ENCODE assay signal across 10 cellular contexts in the genomic region with DNA sequence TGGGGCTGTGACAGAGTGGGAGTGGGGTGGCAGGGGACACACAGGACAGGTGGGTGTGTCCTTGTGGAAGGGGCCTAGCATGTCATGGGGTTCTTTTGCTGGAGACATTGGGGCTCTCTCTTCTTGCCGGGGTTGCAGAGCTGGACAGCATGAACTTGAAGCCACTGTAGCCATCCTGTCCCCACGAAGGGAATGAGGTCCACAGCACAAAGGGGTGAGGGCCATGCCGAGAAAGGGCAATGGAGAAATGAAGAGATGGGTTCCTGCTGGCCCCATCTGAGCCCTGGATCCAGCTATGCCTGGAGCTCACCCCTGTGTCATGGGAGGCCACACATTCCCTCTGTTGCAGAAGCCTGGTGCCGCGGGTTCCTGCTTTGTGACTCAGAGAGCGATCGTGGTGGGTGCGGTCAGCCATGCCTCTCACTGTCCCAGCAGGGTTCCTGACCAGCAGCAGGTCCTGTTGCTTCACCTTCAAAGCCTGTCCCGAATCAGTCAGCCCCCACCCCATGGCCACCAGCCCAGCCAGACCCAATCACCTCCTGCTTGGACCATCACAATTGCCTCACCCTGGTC. TPM values are rescaled to one million over a fixed set of nuclear protein-coding genes. Genes with fewer than 3 reads are reported as not detected.
A peak's percentile ranks its signal among the peaks of the same experiment; 100 is the strongest.
DNase-seq lines count a peak whose midpoint lies in the region; ATAC-seq and TF ChIP-seq lines count a peak whose summit lies in the region.
"Had no signal": no experiment of that assay in that cellular context is flagged by ENCODE, and none has a peak within 500 bp of the region (broad histone marks: within the 10 kb centered on the region; RNA-seq: fewer than 3 reads in every experiment).

No MANE protein-coding gene starts in this region.

- H3K27ac ChIP-seq in Panc1 (ENCODE audit: low read length) = peak overlapping the region; percentile 60
- H3K27ac ChIP-seq: gastrocnemius medialis, SK-N-MC had no signal

- no peak overlapping the region for H3K4me3 ChIP-seq in Panc1 (ENCODE audit: low read depth in 2 of 2, low read length in 2 of 2)
- H3K4me3 ChIP-seq: gastrocnemius medialis, SK-N-MC had no signal

- TF ChIP-seq POLR2A in erythroblast (IDR thresholded peaks at IDR 0.05; ENCODE audit: low read length) = peak; percentile 31

- in situ Hi-C loops in Panc1 (cut with HindIII; ENCODE audit: low pct_unique_long_range_greater_than_20kb, low sequenced_read_pairs) = no loop called here

- no TSS peak for BruUV-seq in Panc1 (replicated peaks; lab: Mats Ljungman, UMichigan)

- POLR2A ChIA-PET in HEK293T (lab: Yijun Ruan, JAX) (no interaction called here), Panc1 (lab: Charles Lee) (no interaction called here)

- TF ChIP-seq CTCF in Panc1 (IDR thresholded peaks at IDR 0.05) = no peak

- H3K4me1 ChIP-seq in Panc1 (ENCODE audit: control insufficient read depth, insufficient read depth, low read length) = peaks cover 39% of the 10 kb centered on the region
- H3K4me1 ChIP-seq: gastrocnemius medialis had no signal

- ATAC-seq in Panc1 (peak; percentile 88), GM18502 (IDR thresholded peaks at IDR 0.05; ENCODE audit: poor library complexity, unreplicated experiment) (no peak)
- ATAC-seq: gastrocnemius medialis had no signal

- H3K27me3 ChIP-seq in Panc1 (ENCODE audit: control insufficient read depth, insufficient read depth, low read length) = no peaks in the 10 kb centered on the region
- H3K27me3 ChIP-seq: gastrocnemius medialis had no signal

- H3K36me3 ChIP-seq in Panc1 (ENCODE audit: control insufficient read depth, insufficient read depth, low read length) = no peaks in the 10 kb centered on the region
- H3K36me3 ChIP-seq: gastrocnemius medialis had no signal

- no peaks in the 10 kb centered on the region for H3K9me3 ChIP-seq in Panc1 (ENCODE audit: control insufficient read depth, insufficient read depth, low read depth, low read length)
- H3K9me3 ChIP-seq: gastrocnemius medialis had no signal

- CTCF ChIA-PET in HEK293T (lab: Yijun Ruan, JAX) = no interaction called here
- CTCF ChIA-PET in Panc1 (lab: Charles Lee) = no interaction called here

- DNase-seq in HEK293T (ENCODE audit: extremely low spot score) (peak; percentile 36), Panc1 (ENCODE audit: low read depth, low spot score) (peak; percentile 54), erythroblast (lab: John Stamatoyannopoulos, UW) (peak; percentile 73 to 80), smooth muscle cell of the brain vasculature (ENCODE audit: low read depth, low spot score) (peak; percentile 49), epidermal melanocyte (ENCODE audit: insufficient read length, low spot score) (no peak), NCI-H1436 treated with DMSO at 0.1 percent for 48 hours (lab: John Stamatoyannopoulos, UW) (no peak)
- DNase-seq: gastrocnemius medialis, NCI-H1092 had no signal

- intact Hi-C loops in Panc1 (cut with micrococcal nuclease; ENCODE audit: unreplicated experiment) = no loop called here

TF ChIP-seq in HEK293T, 16 proteins besides CTCF, POLR2A, EP300 and RAD21:
- no peak for TF ChIP-seq FOXM1 (IDR thresholded peaks at IDR 0.05; ENCODE audit: borderline replicate concordance)
- TF ChIP-seq LEF1 (IDR thresholded peaks at IDR 0.05; ENCODE audit: borderline replicate concordance) = no peak
- TF ChIP-seq BHLHE40 (IDR thresholded peaks at IDR 0.05; ENCODE audit: borderline replicate concordance) = no peak
- TF ChIP-seq SUZ12 (IDR thresholded peaks at IDR 0.05) = no peak
TF ChIP-seq in HEK293T: peak in this region for 0.

RNA-seq across cellular contexts. Expression of a gene that starts 50.0 kb away (rescaled TPM):
- total RNA-seq in Panc1 (2021; ENCODE audit: unreplicated experiment) = not detected
- not detected for polyA plus RNA-seq in Panc1 (2012; ENCODE audit: insufficient read length)
- total RNA-seq: gastrocnemius medialis had no signal

Comparison
In these comparisons a context has a peak if more than half of its experiments do, and no peak if none do; other contexts are left out.
1. DNase-seq: peak in HEK293T (single experiment), Panc1 (single experiment), erythroblast (2 of 2) and smooth muscle cell of the brain vasculature (single experiment); none in epidermal melanocyte (single experiment) and NCI-H1436 treated with DMSO at 0.1 percent for 48 hours (single experiment).